Comparison of ENCODE assay signal across 1 cellular context in the genomic region with DNA sequence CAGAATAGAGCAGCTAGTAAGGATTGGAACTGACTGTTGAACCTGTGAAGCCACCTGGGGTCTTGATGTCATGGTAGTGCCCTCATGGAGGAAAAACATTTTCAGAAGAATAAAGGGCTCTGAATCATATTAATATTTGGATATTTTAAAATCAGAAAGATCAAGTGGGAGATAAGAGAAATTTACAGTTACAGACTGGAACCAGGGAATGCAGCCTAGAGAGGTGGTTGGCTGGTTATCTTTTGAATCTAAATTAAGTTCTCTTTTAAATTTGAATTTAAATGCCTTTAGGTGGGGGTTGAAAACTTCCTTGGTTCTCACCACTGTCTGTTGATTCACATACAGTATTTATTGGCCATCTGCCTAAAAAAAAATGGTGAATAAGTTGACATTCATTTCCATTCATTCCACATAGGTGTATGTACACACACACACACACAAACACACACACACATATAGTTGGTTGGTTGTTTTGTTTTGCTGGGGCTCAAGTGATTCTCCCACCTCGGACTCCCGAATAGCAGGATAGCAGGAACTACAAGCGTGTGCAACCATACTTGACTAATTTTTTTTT.
TF ChIP-seq lines count a peak whose summit lies in the region.

No MANE protein-coding gene starts in this region.

TF ChIP-seq in A549, 52 proteins besides CTCF, POLR2A, EP300 and RAD21 (continued from another document):
- 0 out of 2 replicates have a peak, but pooled peaks have one; percentile 32 for TF ChIP-seq HEYL (CRISPR knock-in tag; IDR thresholded peaks at IDR 0.05)
- peak; percentile 38; the same call in 1 of the 2 replicates for TF ChIP-seq GATA3 (IDR thresholded peaks at IDR 0.05; ENCODE audit: borderline replicate concordance)
- TF ChIP-seq HOXA7 (CRISPR knock-in tag; IDR thresholded peaks at IDR 0.05), result 0 out of 2 replicates have a peak, but pooled peaks have one; percentile 35
- TF ChIP-seq RARB (CRISPR knock-in tag; IDR thresholded peaks at IDR 0.05), result 0 out of 2 replicates have a peak, but pooled peaks have one; percentile 10
